Comparison of ENCODE assay signal across 1 cellular context in the genomic region with DNA sequence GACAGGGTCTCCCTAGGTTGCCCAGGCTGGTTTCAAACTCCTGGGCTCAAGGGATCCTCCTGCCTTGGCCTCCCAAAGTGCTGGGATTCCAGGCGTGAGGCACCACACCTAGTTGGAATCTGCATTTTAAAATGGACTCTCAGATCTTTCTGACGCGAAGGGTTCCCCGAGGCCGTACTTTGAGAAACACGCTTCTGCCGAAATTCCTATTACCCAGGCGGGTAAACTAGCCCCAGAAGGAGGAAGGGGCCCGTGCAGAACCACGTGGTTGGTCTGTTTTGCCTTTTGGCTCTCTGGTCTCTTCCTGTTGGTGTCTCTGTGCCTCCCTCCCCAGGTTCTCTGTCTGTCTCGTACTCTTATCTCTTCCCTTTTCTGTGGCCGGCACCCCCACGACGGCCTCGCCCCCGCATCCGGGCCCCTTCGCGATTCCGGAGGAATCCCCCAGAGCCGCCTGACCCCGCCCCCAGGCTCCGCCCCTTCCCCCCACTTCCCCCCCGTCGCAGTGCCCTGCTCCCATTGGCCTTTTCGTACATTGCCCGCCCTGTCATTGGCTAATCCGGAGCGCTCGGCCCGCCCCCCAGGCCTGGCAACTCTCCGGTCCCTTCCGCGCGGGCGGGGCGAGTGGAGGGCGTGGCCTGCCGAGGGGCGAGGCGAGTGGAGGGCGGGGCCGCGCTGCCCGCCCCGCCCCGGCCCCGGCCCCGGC.
TF ChIP-seq lines count a peak whose summit lies in the region.

A gene (plus strand): TSS at position 689 of the 703 bp plus-strand sequence. CDS start 12,354 bp downstream, outside the sequence.

TF ChIP-seq in HepG2, 621 proteins besides CTCF, POLR2A, EP300 and RAD21 (continued from another document and continues in another):
- TF ChIP-seq, protein P1, sequence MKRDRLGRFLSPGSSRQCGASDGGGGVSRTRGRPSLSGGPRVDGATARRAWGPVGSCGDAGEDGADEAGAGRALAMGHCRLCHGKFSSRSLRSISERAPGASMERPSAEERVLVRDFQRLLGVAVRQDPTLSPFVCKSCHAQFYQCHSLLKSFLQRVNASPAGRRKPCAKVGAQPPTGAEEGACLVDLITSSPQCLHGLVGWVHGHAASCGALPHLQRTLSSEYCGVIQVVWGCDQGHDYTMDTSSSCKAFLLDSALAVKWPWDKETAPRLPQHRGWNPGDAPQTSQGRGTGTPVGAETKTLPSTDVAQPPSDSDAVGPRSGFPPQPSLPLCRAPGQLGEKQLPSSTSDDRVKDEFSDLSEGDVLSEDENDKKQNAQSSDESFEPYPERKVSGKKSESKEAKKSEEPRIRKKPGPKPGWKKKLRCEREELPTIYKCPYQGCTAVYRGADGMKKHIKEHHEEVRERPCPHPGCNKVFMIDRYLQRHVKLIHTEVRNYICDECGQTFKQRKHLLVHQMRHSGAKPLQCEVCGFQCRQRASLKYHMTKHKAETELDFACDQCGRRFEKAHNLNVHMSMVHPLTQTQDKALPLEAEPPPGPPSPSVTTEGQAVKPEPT (CRISPR knock-in tag; IDR thresholded peaks at IDR 0.05; ENCODE audit: low read depth): no peak
- TF ChIP-seq KAT8 (CRISPR knock-in tag; IDR thresholded peaks at IDR 0.05) (0 out of 2 replicates have a peak, but pooled peaks have one; percentile 33), MLLT10 (CRISPR knock-in tag; IDR thresholded peaks at IDR 0.05) (no peak), DR1 (CRISPR knock-in tag; IDR thresholded peaks at IDR 0.05) (peak; percentile 43; the same call in 1 of the 2 replicates), TEAD2 (CRISPR knock-in tag; IDR thresholded peaks at IDR 0.05) (no peak), SMARCC2 (IDR thresholded peaks at IDR 0.05) (no peak), ZNF292 (CRISPR knock-in tag; IDR thresholded peaks at IDR 0.05; ENCODE audit: borderline replicate concordance, low read depth) (no peak), ZBTB42 (CRISPR knock-in tag; IDR thresholded peaks at IDR 0.05) (no peak), JUNB (CRISPR knock-in tag; IDR thresholded peaks at IDR 0.05; ENCODE audit: borderline replicate concordance) (no peak), BRD4 (CRISPR knock-in tag; IDR thresholded peaks at IDR 0.05) (no peak), RFX1 (IDR thresholded peaks at IDR 0.05) (no peak), CCDC6 (CRISPR knock-in tag; IDR thresholded peaks at IDR 0.05) (no peak), GATAD2A (CRISPR knock-in tag; IDR thresholded peaks at IDR 0.05) (peak; percentile 42), ELF4 (CRISPR knock-in tag; IDR thresholded peaks at IDR 0.05; ENCODE audit: borderline replicate concordance) (no peak), ZNF20 (CRISPR knock-in tag; IDR thresholded peaks at IDR 0.05) (no peak), NCOA2 (CRISPR knock-in tag; IDR thresholded peaks at IDR 0.05) (0 out of 2 replicates have a peak, but pooled peaks have one; percentile 18), RELA (CRISPR knock-in tag; IDR thresholded peaks at IDR 0.05) (no peak), NFIC (IDR thresholded peaks at IDR 0.05; ENCODE audit: low read length) (no peak), FOXM1 (CRISPR knock-in tag; IDR thresholded peaks at IDR 0.05) (peak; percentile 95), MAFF (IDR thresholded peaks at IDR 0.05; ENCODE audit: low read depth, low read length) (no peak), SIN3A (IDR thresholded peaks at IDR 0.05; ENCODE audit: borderline replicate concordance, low read depth, low read length) (peak; percentile 44; the same call in 1 of the 2 replicates), ISX (CRISPR knock-in tag; conservative IDR thresholded peaks at IDR 0.05) (no peak), GTF2F1 (IDR thresholded peaks at IDR 0.05; ENCODE audit: low read length) (no peak), SIX4 (CRISPR knock-in tag; IDR thresholded peaks at IDR 0.05) (no peak), NFIB (CRISPR knock-in tag; IDR thresholded peaks at IDR 0.05; ENCODE audit: borderline replicate concordance) (no peak), ZNF543 (CRISPR knock-in tag; IDR thresholded peaks at IDR 0.05) (0 out of 2 replicates have a peak, but pooled peaks have one; percentile 34), TEAD3 (CRISPR knock-in tag; optimal IDR thresholded peaks at IDR 0.05; ENCODE audit: borderline replicate concordance) (peak; percentile 44), KLF12 (CRISPR knock-in tag; IDR thresholded peaks at IDR 0.05; ENCODE audit: borderline replicate concordance) (0 out of 2 replicates have a peak, but pooled peaks have one; percentile 23), NCOA1 (CRISPR knock-in tag; IDR thresholded peaks at IDR 0.05) (no peak), ZBTB7B (CRISPR knock-in tag; IDR thresholded peaks at IDR 0.05) (peak; percentile 39), ZNF33A (CRISPR knock-in tag; IDR thresholded peaks at IDR 0.05; ENCODE audit: borderline replicate concordance) (no peak), KLF6 (CRISPR knock-in tag; IDR thresholded peaks at IDR 0.05) (no peak), GABPA (IDR thresholded peaks at IDR 0.05; ENCODE audit: low read depth, low read length) (no peak), GABPA (CRISPR knock-in tag; IDR thresholded peaks at IDR 0.05; ENCODE audit: low read depth) (no peak; the same call in 1 of the 2 replicates), CBX2 (IDR thresholded peaks at IDR 0.05; ENCODE audit: low read depth, low read length) (no peak), CBX2 (CRISPR knock-in tag; IDR thresholded peaks at IDR 0.05; ENCODE audit: low read depth) (no peak), ZNF768 (CRISPR knock-in tag; IDR thresholded peaks at IDR 0.05) (peak; percentile 80), NKX3-1 (CRISPR knock-in tag; IDR thresholded peaks at IDR 0.05) (no peak), LCORL (IDR thresholded peaks at IDR 0.05) (no peak), LCORL (CRISPR knock-in tag; IDR thresholded peaks at IDR 0.05) (peak; percentile 38), ZNF562 (CRISPR knock-in tag; IDR thresholded peaks at IDR 0.05; ENCODE audit: borderline replicate concordance) (no peak), TMF1 (CRISPR knock-in tag; IDR thresholded peaks at IDR 0.05; ENCODE audit: low read depth) (0 out of 2 replicates have a peak, but pooled peaks have one; percentile 10), KDM6A (CRISPR knock-in tag; IDR thresholded peaks at IDR 0.05; ENCODE audit: low read depth) (no peak)
- TF ChIP-seq, protein P2, sequence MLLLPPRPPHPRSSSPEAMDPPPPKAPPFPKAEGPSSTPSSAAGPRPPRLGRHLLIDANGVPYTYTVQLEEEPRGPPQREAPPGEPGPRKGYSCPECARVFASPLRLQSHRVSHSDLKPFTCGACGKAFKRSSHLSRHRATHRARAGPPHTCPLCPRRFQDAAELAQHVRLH (CRISPR knock-in tag; IDR thresholded peaks at IDR 0.05; ENCODE audit: borderline replicate concordance, low read depth): 0 out of 2 replicates have a peak, but pooled peaks have one; percentile 18
- TF ChIP-seq, protein P3, sequence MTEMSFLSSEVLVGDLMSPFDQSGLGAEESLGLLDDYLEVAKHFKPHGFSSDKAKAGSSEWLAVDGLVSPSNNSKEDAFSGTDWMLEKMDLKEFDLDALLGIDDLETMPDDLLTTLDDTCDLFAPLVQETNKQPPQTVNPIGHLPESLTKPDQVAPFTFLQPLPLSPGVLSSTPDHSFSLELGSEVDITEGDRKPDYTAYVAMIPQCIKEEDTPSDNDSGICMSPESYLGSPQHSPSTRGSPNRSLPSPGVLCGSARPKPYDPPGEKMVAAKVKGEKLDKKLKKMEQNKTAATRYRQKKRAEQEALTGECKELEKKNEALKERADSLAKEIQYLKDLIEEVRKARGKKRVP (CRISPR knock-in tag; IDR thresholded peaks at IDR 0.05): no peak
- TF ChIP-seq, protein P4, sequence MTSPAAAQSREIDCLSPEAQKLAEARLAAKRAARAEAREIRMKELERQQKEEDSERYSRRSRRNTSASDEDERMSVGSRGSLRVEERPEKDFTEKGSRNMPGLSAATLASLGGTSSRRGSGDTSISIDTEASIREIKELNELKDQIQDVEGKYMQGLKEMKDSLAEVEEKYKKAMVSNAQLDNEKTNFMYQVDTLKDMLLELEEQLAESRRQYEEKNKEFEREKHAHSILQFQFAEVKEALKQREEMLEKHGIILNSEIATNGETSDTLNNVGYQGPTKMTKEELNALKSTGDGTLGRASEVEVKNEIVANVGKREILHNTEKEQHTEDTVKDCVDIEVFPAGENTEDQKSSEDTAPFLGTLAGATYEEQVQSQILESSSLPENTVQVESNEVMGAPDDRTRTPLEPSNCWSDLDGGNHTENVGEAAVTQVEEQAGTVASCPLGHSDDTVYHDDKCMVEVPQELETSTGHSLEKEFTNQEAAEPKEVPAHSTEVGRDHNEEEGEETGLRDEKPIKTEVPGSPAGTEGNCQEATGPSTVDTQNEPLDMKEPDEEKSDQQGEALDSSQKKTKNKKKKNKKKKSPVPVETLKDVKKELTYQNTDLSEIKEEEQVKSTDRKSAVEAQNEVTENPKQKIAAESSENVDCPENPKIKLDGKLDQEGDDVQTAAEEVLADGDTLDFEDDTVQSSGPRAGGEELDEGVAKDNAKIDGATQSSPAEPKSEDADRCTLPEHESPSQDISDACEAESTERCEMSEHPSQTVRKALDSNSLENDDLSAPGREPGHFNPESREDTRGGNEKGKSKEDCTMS (CRISPR knock-in tag; conservative IDR thresholded peaks at IDR 0.05): no peak
- TF ChIP-seq, protein P5, sequence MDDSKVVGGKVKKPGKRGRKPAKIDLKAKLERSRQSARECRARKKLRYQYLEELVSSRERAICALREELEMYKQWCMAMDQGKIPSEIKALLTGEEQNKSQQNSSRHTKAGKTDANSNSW (CRISPR knock-in tag; IDR thresholded peaks at IDR 0.05; ENCODE audit: borderline replicate concordance): no peak
- TF ChIP-seq, protein P6, sequence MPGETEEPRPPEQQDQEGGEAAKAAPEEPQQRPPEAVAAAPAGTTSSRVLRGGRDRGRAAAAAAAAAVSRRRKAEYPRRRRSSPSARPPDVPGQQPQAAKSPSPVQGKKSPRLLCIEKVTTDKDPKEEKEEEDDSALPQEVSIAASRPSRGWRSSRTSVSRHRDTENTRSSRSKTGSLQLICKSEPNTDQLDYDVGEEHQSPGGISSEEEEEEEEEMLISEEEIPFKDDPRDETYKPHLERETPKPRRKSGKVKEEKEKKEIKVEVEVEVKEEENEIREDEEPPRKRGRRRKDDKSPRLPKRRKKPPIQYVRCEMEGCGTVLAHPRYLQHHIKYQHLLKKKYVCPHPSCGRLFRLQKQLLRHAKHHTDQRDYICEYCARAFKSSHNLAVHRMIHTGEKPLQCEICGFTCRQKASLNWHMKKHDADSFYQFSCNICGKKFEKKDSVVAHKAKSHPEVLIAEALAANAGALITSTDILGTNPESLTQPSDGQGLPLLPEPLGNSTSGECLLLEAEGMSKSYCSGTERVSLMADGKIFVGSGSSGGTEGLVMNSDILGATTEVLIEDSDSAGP (CRISPR knock-in tag; IDR thresholded peaks at IDR 0.05; ENCODE audit: borderline replicate concordance): no peak
- TF ChIP-seq, protein P7, sequence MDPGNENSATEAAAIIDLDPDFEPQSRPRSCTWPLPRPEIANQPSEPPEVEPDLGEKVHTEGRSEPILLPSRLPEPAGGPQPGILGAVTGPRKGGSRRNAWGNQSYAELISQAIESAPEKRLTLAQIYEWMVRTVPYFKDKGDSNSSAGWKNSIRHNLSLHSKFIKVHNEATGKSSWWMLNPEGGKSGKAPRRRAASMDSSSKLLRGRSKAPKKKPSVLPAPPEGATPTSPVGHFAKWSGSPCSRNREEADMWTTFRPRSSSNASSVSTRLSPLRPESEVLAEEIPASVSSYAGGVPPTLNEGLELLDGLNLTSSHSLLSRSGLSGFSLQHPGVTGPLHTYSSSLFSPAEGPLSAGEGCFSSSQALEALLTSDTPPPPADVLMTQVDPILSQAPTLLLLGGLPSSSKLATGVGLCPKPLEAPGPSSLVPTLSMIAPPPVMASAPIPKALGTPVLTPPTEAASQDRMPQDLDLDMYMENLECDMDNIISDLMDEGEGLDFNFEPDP (CRISPR knock-in tag; conservative IDR thresholded peaks at IDR 0.05): no peak
- TF ChIP-seq, protein P8, sequence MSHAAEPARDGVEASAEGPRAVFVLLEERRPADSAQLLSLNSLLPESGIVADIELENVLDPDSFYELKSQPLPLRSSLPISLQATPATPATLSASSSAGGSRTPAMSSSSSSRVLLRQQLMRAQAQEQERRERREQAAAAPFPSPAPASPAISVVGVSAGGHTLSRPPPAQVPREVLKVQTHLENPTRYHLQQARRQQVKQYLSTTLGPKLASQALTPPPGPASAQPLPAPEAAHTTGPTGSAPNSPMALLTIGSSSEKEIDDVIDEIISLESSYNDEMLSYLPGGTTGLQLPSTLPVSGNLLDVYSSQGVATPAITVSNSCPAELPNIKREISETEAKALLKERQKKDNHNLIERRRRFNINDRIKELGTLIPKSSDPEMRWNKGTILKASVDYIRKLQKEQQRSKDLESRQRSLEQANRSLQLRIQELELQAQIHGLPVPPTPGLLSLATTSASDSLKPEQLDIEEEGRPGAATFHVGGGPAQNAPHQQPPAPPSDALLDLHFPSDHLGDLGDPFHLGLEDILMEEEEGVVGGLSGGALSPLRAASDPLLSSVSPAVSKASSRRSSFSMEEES (CRISPR knock-in tag; IDR thresholded peaks at IDR 0.05): 0 out of 2 replicates have a peak, but pooled peaks have one; percentile 35
- TF ChIP-seq, protein P9, sequence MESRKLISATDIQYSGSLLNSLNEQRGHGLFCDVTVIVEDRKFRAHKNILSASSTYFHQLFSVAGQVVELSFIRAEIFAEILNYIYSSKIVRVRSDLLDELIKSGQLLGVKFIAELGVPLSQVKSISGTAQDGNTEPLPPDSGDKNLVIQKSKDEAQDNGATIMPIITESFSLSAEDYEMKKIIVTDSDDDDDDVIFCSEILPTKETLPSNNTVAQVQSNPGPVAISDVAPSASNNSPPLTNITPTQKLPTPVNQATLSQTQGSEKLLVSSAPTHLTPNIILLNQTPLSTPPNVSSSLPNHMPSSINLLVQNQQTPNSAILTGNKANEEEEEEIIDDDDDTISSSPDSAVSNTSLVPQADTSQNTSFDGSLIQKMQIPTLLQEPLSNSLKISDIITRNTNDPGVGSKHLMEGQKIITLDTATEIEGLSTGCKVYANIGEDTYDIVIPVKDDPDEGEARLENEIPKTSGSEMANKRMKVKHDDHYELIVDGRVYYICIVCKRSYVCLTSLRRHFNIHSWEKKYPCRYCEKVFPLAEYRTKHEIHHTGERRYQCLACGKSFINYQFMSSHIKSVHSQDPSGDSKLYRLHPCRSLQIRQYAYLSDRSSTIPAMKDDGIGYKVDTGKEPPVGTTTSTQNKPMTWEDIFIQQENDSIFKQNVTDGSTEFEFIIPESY (CRISPR knock-in tag; IDR thresholded peaks at IDR 0.05): peak; percentile 37; the same call in 1 of the 2 replicates
- TF ChIP-seq, protein P10, sequence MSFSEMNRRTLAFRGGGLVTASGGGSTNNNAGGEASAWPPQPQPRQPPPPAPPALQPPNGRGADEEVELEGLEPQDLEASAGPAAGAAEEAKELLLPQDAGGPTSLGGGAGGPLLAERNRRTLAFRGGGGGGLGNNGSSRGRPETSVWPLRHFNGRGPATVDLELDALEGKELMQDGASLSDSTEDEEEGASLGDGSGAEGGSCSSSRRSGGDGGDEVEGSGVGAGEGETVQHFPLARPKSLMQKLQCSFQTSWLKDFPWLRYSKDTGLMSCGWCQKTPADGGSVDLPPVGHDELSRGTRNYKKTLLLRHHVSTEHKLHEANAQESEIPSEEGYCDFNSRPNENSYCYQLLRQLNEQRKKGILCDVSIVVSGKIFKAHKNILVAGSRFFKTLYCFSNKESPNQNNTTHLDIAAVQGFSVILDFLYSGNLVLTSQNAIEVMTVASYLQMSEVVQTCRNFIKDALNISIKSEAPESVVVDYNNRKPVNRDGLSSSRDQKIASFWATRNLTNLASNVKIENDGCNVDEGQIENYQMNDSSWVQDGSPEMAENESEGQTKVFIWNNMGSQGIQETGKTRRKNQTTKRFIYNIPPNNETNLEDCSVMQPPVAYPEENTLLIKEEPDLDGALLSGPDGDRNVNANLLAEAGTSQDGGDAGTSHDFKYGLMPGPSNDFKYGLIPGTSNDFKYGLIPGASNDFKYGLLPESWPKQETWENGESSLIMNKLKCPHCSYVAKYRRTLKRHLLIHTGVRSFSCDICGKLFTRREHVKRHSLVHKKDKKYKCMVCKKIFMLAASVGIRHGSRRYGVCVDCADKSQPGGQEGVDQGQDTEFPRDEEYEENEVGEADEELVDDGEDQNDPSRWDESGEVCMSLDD (CRISPR knock-in tag; IDR thresholded peaks at IDR 0.05; ENCODE audit: borderline replicate concordance): no peak
